Comparison of ENCODE assay signal across 1 cellular context in the genomic region with DNA sequence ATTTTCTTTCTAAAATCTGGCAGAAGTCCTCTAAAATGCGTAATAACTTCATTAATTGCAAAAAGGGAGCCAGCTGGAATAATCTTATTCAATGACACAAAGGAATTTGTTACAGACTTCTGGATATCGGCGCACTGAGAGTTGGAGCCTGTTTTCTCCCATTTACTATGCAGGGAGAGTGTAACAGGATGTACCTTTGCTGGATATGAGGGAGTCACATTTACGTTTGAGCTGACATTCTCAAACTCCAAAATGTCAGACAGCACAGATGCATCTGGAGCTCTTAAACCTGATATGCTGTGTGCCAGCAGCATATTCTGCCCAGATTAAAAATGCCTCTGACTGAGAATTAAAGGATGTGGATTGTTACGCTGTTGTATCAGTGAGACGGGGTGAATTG.
TF ChIP-seq lines count a peak whose summit lies in the region.

No MANE protein-coding gene starts in this region.

TF ChIP-seq in H1, 55 proteins besides CTCF, POLR2A, EP300 and RAD21:
- TF ChIP-seq, protein P1, sequence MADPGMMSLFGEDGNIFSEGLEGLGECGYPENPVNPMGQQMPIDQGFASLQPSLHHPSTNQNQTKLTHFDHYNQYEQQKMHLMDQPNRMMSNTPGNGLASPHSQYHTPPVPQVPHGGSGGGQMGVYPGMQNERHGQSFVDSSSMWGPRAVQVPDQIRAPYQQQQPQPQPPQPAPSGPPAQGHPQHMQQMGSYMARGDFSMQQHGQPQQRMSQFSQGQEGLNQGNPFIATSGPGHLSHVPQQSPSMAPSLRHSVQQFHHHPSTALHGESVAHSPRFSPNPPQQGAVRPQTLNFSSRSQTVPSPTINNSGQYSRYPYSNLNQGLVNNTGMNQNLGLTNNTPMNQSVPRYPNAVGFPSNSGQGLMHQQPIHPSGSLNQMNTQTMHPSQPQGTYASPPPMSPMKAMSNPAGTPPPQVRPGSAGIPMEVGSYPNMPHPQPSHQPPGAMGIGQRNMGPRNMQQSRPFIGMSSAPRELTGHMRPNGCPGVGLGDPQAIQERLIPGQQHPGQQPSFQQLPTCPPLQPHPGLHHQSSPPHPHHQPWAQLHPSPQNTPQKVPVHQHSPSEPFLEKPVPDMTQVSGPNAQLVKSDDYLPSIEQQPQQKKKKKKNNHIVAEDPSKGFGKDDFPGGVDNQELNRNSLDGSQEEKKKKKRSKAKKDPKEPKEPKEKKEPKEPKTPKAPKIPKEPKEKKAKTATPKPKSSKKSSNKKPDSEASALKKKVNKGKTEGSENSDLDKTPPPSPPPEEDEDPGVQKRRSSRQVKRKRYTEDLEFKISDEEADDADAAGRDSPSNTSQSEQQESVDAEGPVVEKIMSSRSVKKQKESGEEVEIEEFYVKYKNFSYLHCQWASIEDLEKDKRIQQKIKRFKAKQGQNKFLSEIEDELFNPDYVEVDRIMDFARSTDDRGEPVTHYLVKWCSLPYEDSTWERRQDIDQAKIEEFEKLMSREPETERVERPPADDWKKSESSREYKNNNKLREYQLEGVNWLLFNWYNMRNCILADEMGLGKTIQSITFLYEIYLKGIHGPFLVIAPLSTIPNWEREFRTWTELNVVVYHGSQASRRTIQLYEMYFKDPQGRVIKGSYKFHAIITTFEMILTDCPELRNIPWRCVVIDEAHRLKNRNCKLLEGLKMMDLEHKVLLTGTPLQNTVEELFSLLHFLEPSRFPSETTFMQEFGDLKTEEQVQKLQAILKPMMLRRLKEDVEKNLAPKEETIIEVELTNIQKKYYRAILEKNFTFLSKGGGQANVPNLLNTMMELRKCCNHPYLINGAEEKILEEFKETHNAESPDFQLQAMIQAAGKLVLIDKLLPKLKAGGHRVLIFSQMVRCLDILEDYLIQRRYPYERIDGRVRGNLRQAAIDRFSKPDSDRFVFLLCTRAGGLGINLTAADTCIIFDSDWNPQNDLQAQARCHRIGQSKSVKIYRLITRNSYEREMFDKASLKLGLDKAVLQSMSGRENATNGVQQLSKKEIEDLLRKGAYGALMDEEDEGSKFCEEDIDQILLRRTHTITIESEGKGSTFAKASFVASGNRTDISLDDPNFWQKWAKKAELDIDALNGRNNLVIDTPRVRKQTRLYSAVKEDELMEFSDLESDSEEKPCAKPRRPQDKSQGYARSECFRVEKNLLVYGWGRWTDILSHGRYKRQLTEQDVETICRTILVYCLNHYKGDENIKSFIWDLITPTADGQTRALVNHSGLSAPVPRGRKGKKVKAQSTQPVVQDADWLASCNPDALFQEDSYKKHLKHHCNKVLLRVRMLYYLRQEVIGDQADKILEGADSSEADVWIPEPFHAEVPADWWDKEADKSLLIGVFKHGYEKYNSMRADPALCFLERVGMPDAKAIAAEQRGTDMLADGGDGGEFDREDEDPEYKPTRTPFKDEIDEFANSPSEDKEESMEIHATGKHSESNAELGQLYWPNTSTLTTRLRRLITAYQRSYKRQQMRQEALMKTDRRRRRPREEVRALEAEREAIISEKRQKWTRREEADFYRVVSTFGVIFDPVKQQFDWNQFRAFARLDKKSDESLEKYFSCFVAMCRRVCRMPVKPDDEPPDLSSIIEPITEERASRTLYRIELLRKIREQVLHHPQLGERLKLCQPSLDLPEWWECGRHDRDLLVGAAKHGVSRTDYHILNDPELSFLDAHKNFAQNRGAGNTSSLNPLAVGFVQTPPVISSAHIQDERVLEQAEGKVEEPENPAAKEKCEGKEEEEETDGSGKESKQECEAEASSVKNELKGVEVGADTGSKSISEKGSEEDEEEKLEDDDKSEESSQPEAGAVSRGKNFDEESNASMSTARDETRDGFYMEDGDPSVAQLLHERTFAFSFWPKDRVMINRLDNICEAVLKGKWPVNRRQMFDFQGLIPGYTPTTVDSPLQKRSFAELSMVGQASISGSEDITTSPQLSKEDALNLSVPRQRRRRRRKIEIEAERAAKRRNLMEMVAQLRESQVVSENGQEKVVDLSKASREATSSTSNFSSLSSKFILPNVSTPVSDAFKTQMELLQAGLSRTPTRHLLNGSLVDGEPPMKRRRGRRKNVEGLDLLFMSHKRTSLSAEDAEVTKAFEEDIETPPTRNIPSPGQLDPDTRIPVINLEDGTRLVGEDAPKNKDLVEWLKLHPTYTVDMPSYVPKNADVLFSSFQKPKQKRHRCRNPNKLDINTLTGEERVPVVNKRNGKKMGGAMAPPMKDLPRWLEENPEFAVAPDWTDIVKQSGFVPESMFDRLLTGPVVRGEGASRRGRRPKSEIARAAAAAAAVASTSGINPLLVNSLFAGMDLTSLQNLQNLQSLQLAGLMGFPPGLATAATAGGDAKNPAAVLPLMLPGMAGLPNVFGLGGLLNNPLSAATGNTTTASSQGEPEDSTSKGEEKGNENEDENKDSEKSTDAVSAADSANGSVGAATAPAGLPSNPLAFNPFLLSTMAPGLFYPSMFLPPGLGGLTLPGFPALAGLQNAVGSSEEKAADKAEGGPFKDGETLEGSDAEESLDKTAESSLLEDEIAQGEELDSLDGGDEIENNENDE (IDR thresholded peaks at IDR 0.05; ENCODE audit: insufficient replicate concordance, low read length): no peak
